9 cellular contexts compared by ENCODE assay signal in genomic region chr17:45098869-45099616, GRCh38. TPM values are rescaled to one million over a fixed set of nuclear protein-coding genes. Genes with fewer than 3 reads are reported as not detected.
A peak's percentile ranks its signal among the peaks of the same experiment; 100 is the strongest.
DNase-seq lines count a peak whose midpoint lies in the region; ATAC-seq and TF ChIP-seq lines count a peak whose summit lies in the region.
"Had no signal": no experiment of that assay in that cellular context is flagged by ENCODE, and none has a peak within 500 bp of the region (broad histone marks: within the 10 kb centered on the region; RNA-seq: fewer than 3 reads in every experiment).

No MANE protein-coding gene starts in this region.

- H3K9me3 ChIP-seq in mammary epithelial cell (replicated peaks; ENCODE audit: insufficient read depth, low read length): no peaks in the 10 kb centered on the region
- H3K9me3 ChIP-seq: BLaER1 treated with 17β-estradiol and CSF1 and Interleukin-3, amounts not matched to agents 10 nM and 100 nM had no signal

- peaks cover 15% of the 10 kb centered on the region for H3K79me2 ChIP-seq in mammary epithelial cell (ENCODE audit: insufficient read depth, low read length)

- no peak overlapping the region for H3K9ac ChIP-seq in mammary epithelial cell (ENCODE audit: insufficient read depth, low read length)

- H4K20me1 ChIP-seq in mammary epithelial cell (ENCODE audit: insufficient read depth, low read length): no peaks in the 10 kb centered on the region

- H3K27me3 ChIP-seq in mammary epithelial cell (ENCODE audit: insufficient read depth, low read length): no peaks in the 10 kb centered on the region
- H3K27me3 ChIP-seq: BLaER1 treated with 17β-estradiol and CSF1 and Interleukin-3, amounts not matched to agents 10 nM and 100 nM had no signal

- intact Hi-C loops in mammary epithelial cell (cut with micrococcal nuclease): loop anchor here (1.0 to 5.0 kb wide), 4 partner anchors 48 to 197 kb away; partner anchors contain the start of gene DCAKD

- no TSS peak for BruUV-seq in mammary epithelial cell (replicated peaks; lab: Mats Ljungman, UMichigan)

- peak; percentile 91 to 95 for TF ChIP-seq CTCF in mammary epithelial cell (conservative IDR thresholded peaks at IDR 0.05 in 1 of 2, IDR thresholded peaks at IDR 0.05 in 1 of 2; ENCODE audit: extremely low read depth in 1 of 2, insufficient read depth in 1 of 2, low read depth in 1 of 2, low read length in 2 of 2)

- peak overlapping the region; percentile 25 for H3K27ac ChIP-seq in mammary epithelial cell (ENCODE audit: insufficient read depth, low read depth, low read length)
- H3K27ac ChIP-seq: BLaER1 treated with 17β-estradiol and CSF1 and Interleukin-3, amounts not matched to agents 10 nM and 100 nM had no signal

- WGBS in mammary epithelial cell (ENCODE audit: low coverage, missing lambda C conversion rate): 1% methylated on average over 8 of the region's 9 CpGs

- CTCF ChIA-PET in mammary epithelial cell (lab: Charles Lee; ENCODE audit: low non-redundant PET): interaction anchor here (0.8 to 0.9 kb wide), 2 partner anchors 11 to 181 kb away, joined by 4 to 5 read pairs; no protein-coding TSS in a partner anchor

- H2AFZ ChIP-seq in mammary epithelial cell (ENCODE audit: low read depth, low read length): no peak overlapping the region

- no peak overlapping the region for H3K4me3 ChIP-seq in mammary epithelial cell (replicated peaks in 1 of 3; ENCODE audit: insufficient read depth in 1 of 3, low read depth in 2 of 3, low read length in 3 of 3)
- H3K4me3 ChIP-seq: BLaER1 treated with 17β-estradiol and CSF1 and Interleukin-3, amounts not matched to agents 10 nM and 100 nM had no signal

- no peak for ATAC-seq in HG02623 (IDR thresholded peaks at IDR 0.05; ENCODE audit: unreplicated experiment)

- H3K4me1 ChIP-seq in mammary epithelial cell (ENCODE audit: insufficient read depth, low read length): peaks cover 48% of the 10 kb centered on the region

- dilution Hi-C loops in mammary epithelial cell (cut with HindIII; ENCODE audit: low sequenced_read_pairs): no loop called here

- no peak overlapping the region for H3K4me2 ChIP-seq in mammary epithelial cell (ENCODE audit: insufficient read depth, low read depth, low read length)
- H3K4me2 ChIP-seq: BLaER1 treated with 17β-estradiol and CSF1 and Interleukin-3, amounts not matched to agents 10 nM and 100 nM had no signal

- in situ Hi-C loops in mammary epithelial cell (cut with MboI; ENCODE audit: low sequenced_read_pairs in 2 of 2): loop anchor here in 1 of 2 donors (10.0 kb wide), 1 partner anchor 194 kb away; a partner anchor contains a TSS

- peaks cover 36% of the 10 kb centered on the region for H3K36me3 ChIP-seq in mammary epithelial cell (ENCODE audit: insufficient read depth, low read length)

- peak; percentile 55 for DNase-seq in NK-92 treated with Interleukin-12 subunit alpha and Interleukin-12 subunit beta, amount 100 ng/mL, for 24 hours (lab: John Stamatoyannopoulos, UW)
- DNase-seq in NK-92 (lab: John Stamatoyannopoulos, UW; ENCODE audit: unreplicated experiment) (no peak), NCI-H2171 treated with DMSO at 0.1 percent for 48 hours (lab: John Stamatoyannopoulos, UW) (peak; percentile 78), mammary epithelial cell (peak; percentile 55), iris pigment epithelial cell (ENCODE audit: low read depth) (peak; percentile 54)
- peak; percentile 35 for DNase-seq in activated CD4-positive, CD25-positive, alpha-beta regulatory T cell treated with anti-CD3 and anti-CD28 coated beads, Interleukin-2, amount 50 U/mL, for 16 hours (ENCODE audit: low read depth, low spot score)
- DNase-seq in stimulated activated CD4-positive, alpha-beta T cell treated with anti-CD3 and anti-CD28 coated beads, Interleukin-15, amount 100 ng/mL, for 48 hours (ENCODE audit: low read depth in 2 of 2): peak; percentile 43 to 71

RNA-seq across cellular contexts. Expression of gene PLCD3, which starts 33.3 kb away (rescaled TPM):
- 100 to 1,000 TPM in 1 of 2 donors, 10 to 100 TPM in 1; 79.4 to 185 TPM for total RNA-seq in mammary epithelial cell
- polyA plus RNA-seq in mammary epithelial cell: 171 TPM
- 166 TPM for polyA minus RNA-seq in mammary epithelial cell

RNA-seq across cellular contexts. Expression of gene ACBD4, which starts 36.4 kb away (rescaled TPM):
- 1 to 10 TPM; 6.5 to 8.1 TPM for total RNA-seq in mammary epithelial cell
- polyA plus RNA-seq in mammary epithelial cell: 3.1 TPM
- polyA minus RNA-seq in mammary epithelial cell: 3.4 TPM

RNA-seq across cellular contexts. Expression of gene NMT1, which starts 37.9 kb away (rescaled TPM):
- total RNA-seq in mammary epithelial cell: 100 to 1,000 TPM in 1 of 2 donors, 10 to 100 TPM in 1; 80.0 to 143 TPM
- polyA plus RNA-seq in mammary epithelial cell: 55.9 TPM
- polyA minus RNA-seq in mammary epithelial cell: 170 TPM

RNA-seq across cellular contexts. Expression of gene DCAKD, which starts 47.6 kb away (rescaled TPM):
- 10 to 100 TPM; 35.4 to 68.0 TPM for total RNA-seq in mammary epithelial cell
- polyA plus RNA-seq in mammary epithelial cell: 27.7 TPM
- polyA minus RNA-seq in mammary epithelial cell: 40.8 TPM

RNA-seq across cellular contexts. Expression of gene HEXIM1, which starts 49.2 kb away (rescaled TPM):
- total RNA-seq in mammary epithelial cell: 10 to 100 TPM; 20.5 to 35.2 TPM
- polyA plus RNA-seq in mammary epithelial cell: 16.7 TPM
- 12.4 TPM for polyA minus RNA-seq in mammary epithelial cell
